31 cellular contexts compared by ENCODE assay signal in the genomic region with DNA sequence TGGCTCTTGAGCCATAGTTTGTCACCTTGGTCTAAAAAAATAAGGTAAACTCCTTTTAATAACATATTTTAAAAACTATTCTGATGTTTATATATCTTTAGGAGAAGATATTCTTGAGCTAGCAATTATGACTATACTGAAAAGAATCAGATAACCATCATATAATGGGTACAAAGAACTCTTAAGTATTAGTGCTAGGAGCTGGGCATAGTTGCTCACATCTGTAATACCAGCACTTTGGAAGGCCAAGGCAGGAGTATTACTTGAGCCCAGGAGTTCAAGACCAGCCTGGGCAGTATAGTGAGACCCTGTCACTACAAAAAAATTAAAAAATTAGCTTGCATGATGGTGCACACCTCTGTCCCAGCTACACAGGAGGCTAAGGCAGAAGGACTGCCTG. TPM values are rescaled to one million over a fixed set of nuclear protein-coding genes. Genes with fewer than 3 reads are reported as not detected.
"Had no signal": no experiment of that assay in that cellular context is flagged by ENCODE, and none has a peak within 500 bp of the region (broad histone marks: within the 10 kb centered on the region; RNA-seq: fewer than 3 reads in every experiment).

No MANE protein-coding gene starts in this region.

- H3K4me3 Mint-ChIP-seq: stimulated activated effector memory CD8-positive, alpha-beta T cell treated with anti-CD3 and anti-CD28 coated beads, Interleukin-12 subunit alpha, Interleukin-12 subunit beta, amount 100 ng/mL, for 72 hours; stimulated activated memory B cell treated with anti-CD40 and anti-IgM and Interleukin-4, amounts not matched to agents 10 μg/mL and 1 μg/mL and 100 μg/mL, for 72 hours; stimulated activated naive B cell treated with anti-CD40 and anti-IgM and Interleukin-4, amounts not matched to agents 10 μg/mL and 1 μg/mL and 100 μg/mL, for 72 hours; stimulated activated naive CD8-positive, alpha-beta T cell treated with anti-CD3 and anti-CD28 coated beads, Interleukin-15, amount 100 ng/mL, for 72 hours; stimulated activated naive CD8-positive, alpha-beta T cell treated with anti-CD3 and anti-CD28 coated beads, Interleukin-15, Interleukin-2, amounts not matched to agents 100 ng/mL and 50 ng/mL, for 24 hours; type B pancreatic cell had no signal

- H3K4me1 ChIP-seq: suprapubic skin, thyroid gland, tibial nerve, upper lobe of right lung, uterus, vagina had no signal

- H3K9me3 ChIP-seq: suprapubic skin, testis, thoracic aorta, thyroid gland, tibial artery, transverse colon, upper lobe of right lung, uterus, vagina had no signal

- H3K27me3 Mint-ChIP-seq: stimulated activated memory B cell treated with anti-CD40 and anti-IgM and Interleukin-4, amounts not matched to agents 10 μg/mL and 1 μg/mL and 100 μg/mL, for 72 hours; stimulated activated naive B cell treated with anti-CD40 and anti-IgM and Interleukin-4, amounts not matched to agents 10 μg/mL and 1 μg/mL and 100 μg/mL, for 72 hours; stimulated activated naive CD8-positive, alpha-beta T cell treated with anti-CD3 and anti-CD28 coated beads, Interleukin-15, amount 100 ng/mL, for 72 hours; stimulated activated naive CD8-positive, alpha-beta T cell treated with anti-CD3 and anti-CD28 coated beads, Interleukin-15, Interleukin-2, amounts not matched to agents 100 ng/mL and 50 ng/mL, for 24 hours; type B pancreatic cell had no signal

- H3K4me3 ChIP-seq: stomach, suprapubic skin, testis, thoracic aorta, thyroid gland, tibial artery, tibial nerve, transverse colon, upper lobe of left lung, upper lobe of right lung, uterus, vagina had no signal

- H3K36me3 ChIP-seq: thoracic aorta, thyroid gland, transverse colon, uterus had no signal

- H3K27ac ChIP-seq: stomach, suprapubic skin, testis, thoracic aorta, thyroid gland, tibial artery, tibial nerve, upper lobe of left lung, upper lobe of right lung, uterus, vagina had no signal

- H3K36me3 Mint-ChIP-seq: stimulated activated effector memory CD8-positive, alpha-beta T cell treated with anti-CD3 and anti-CD28 coated beads, Interleukin-12 subunit alpha, Interleukin-12 subunit beta, amount 100 ng/mL, for 72 hours; type B pancreatic cell had no signal

- H3K4me1 Mint-ChIP-seq: stimulated activated effector memory CD8-positive, alpha-beta T cell treated with anti-CD3 and anti-CD28 coated beads, Interleukin-12 subunit alpha, Interleukin-12 subunit beta, amount 100 ng/mL, for 72 hours; stimulated activated memory B cell treated with anti-CD40 and anti-IgM and Interleukin-4, amounts not matched to agents 10 μg/mL and 1 μg/mL and 100 μg/mL, for 72 hours; stimulated activated naive B cell treated with anti-CD40 and anti-IgM and Interleukin-4, amounts not matched to agents 10 μg/mL and 1 μg/mL and 100 μg/mL, for 72 hours; stimulated activated naive CD8-positive, alpha-beta T cell treated with anti-CD3 and anti-CD28 coated beads, Interleukin-15, amount 100 ng/mL, for 72 hours had no signal

- H3K27ac Mint-ChIP-seq: stimulated activated effector memory CD8-positive, alpha-beta T cell treated with anti-CD3 and anti-CD28 coated beads, Interleukin-12 subunit alpha, Interleukin-12 subunit beta, amount 100 ng/mL, for 72 hours; stimulated activated memory B cell treated with anti-CD40 and anti-IgM and Interleukin-4, amounts not matched to agents 10 μg/mL and 1 μg/mL and 100 μg/mL, for 72 hours; stimulated activated naive B cell treated with anti-CD40 and anti-IgM and Interleukin-4, amounts not matched to agents 10 μg/mL and 1 μg/mL and 100 μg/mL, for 72 hours; stimulated activated naive CD8-positive, alpha-beta T cell treated with anti-CD3 and anti-CD28 coated beads, Interleukin-15, Interleukin-2, amounts not matched to agents 100 ng/mL and 50 ng/mL, for 24 hours; type B pancreatic cell had no signal

- DNase-seq: stimulated activated CD4-positive, alpha-beta T cell treated with anti-CD3 and anti-CD28 coated beads, Interleukin-2, amount 100 ng/mL, for 48 hours; stimulated activated CD4-positive, alpha-beta T cell treated with anti-CD3 and anti-CD28 coated beads, Interleukin-4, amount 100 ng/mL, for 1 hour; stimulated activated CD4-positive, alpha-beta T cell treated with anti-CD3 and anti-CD28 coated beads, Interleukin-4, amount 100 ng/mL, for 24 hours; stimulated activated CD4-positive, alpha-beta T cell treated with anti-CD3 and anti-CD28 coated beads, Interleukin-4, amount 100 ng/mL, for 4 hours; stimulated activated CD8-positive, alpha-beta memory T cell treated with anti-CD3 and anti-CD28 coated beads, Interleukin-4, amount 100 ng/mL, for 48 hours; stimulated activated naive B cell treated with anti-CD40 and anti-IgM and Interleukin-4, amounts not matched to agents 10 μg/mL and 1 μg/mL and 100 μg/mL, for 72 hours; stimulated activated naive CD4-positive, alpha-beta T cell; stimulated activated naive CD4-positive, alpha-beta T cell treated with Interleukin-2 at 50 U/mL for 16 hours; stimulated activated naive CD8-positive, alpha-beta T cell treated with anti-CD3 and anti-CD28 coated beads, Interleukin-15, amount 100 ng/mL, for 72 hours; stimulated activated naive CD8-positive, alpha-beta T cell treated with anti-CD3 and anti-CD28 coated beads, Interleukin-15, Interleukin-2, amounts not matched to agents 100 U/mL and 50 U/mL, for 24 hours; stomach; substantia nigra; thyroid gland; tibial artery; transverse colon; upper lobe of left lung; upper lobe of right lung; uterus had no signal

- FAIRE-seq: urothelium cell line had no signal

- H3K27me3 ChIP-seq: stomach, suprapubic skin, testis, thyroid gland, tibial artery, tibial nerve, transverse colon, upper lobe of left lung, upper lobe of right lung, uterus, vagina had no signal

- ATAC-seq: stimulated activated effector memory CD8-positive, alpha-beta T cell treated with anti-CD3 and anti-CD28 coated beads, Interleukin-12 subunit alpha, Interleukin-12 subunit beta, amount 100 ng/mL, for 72 hours; stimulated activated memory B cell treated with anti-CD40 and anti-IgM and Interleukin-4, amounts not matched to agents 10 μg/mL and 1 μg/mL and 100 μg/mL, for 72 hours; stimulated activated naive B cell treated with anti-CD40 and anti-IgM and Interleukin-4, amounts not matched to agents 10 μg/mL and 1 μg/mL and 100 μg/mL, for 72 hours; stimulated activated naive CD8-positive, alpha-beta T cell treated with anti-CD3 and anti-CD28 coated beads, Interleukin-15, amount 100 ng/mL, for 72 hours; stimulated activated naive CD8-positive, alpha-beta T cell treated with anti-CD3 and anti-CD28 coated beads, Interleukin-15, Interleukin-2, amounts not matched to agents 100 U/mL and 50 U/mL, for 24 hours; upper lobe of right lung had no signal

- H3K9me3 Mint-ChIP-seq: stimulated activated effector memory CD8-positive, alpha-beta T cell treated with anti-CD3 and anti-CD28 coated beads, Interleukin-12 subunit alpha, Interleukin-12 subunit beta, amount 100 ng/mL, for 72 hours; stimulated activated naive CD8-positive, alpha-beta T cell treated with anti-CD3 and anti-CD28 coated beads, Interleukin-15, Interleukin-2, amounts not matched to agents 100 ng/mL and 50 ng/mL, for 24 hours; type B pancreatic cell had no signal

RNA-seq across cellular contexts. Expression of a gene that starts 54.0 kb away (rescaled TPM):
- total RNA-seq: suprapubic skin, tibial nerve, upper lobe of right lung, ureter, urinary bladder, vagina had no signal
- polyA plus RNA-seq: thymus, urinary bladder had no signal
